ENCODE assay signal across 14 cellular contexts in the genomic region with DNA sequence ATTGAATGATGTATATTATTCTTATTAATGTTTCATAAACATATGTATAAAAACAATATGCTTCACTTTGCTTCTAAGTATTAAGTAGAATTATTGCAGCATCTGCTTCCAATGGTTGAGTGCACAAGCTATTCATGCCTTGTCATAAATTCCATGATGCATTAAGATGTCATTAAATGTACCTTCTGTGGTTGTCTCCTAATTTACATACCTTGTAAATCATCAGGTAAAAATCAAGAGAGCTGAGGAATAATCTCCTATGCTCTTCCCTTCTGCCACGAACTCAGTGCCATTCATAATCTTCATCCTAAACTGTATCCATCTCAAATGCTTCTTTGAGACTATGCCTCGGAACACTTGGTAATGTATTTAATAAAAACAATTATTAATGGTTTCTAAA.
DNase-seq lines count a peak whose midpoint lies in the region; ATAC-seq and TF ChIP-seq lines count a peak whose summit lies in the region.
"Had no signal": no experiment of that assay in that cellular context is flagged by ENCODE, and none has a peak within 500 bp of the region (broad histone marks: within the 10 kb centered on the region; RNA-seq: fewer than 3 reads in every experiment).

No MANE protein-coding gene starts in this region.

- no peaks in the 10 kb centered on the region for H3K27me3 ChIP-seq in foreskin keratinocyte

- DNase-seq in NCI-H82 (lab: John Stamatoyannopoulos, UW), result peak; percentile 72
- DNase-seq in NCI-H82 treated with DMSO at 0.1 percent for 48 hours (lab: John Stamatoyannopoulos, UW; ENCODE audit: unreplicated experiment), result no peak
- peak; percentile 70 for DNase-seq in NCI-H526 treated with DMSO at 0.1 percent for 48 hours (lab: John Stamatoyannopoulos, UW)
- DNase-seq in foreskin keratinocyte, result no peak
- no peak for DNase-seq in C1 segment of cervical spinal cord (lab: John Stamatoyannopoulos, UW)
- DNase-seq in mesothelial cell of epicardium (ENCODE audit: low spot score in 2 of 2, unreplicated experiment in 2 of 2), result no peak
- DNase-seq: CD4-positive, alpha-beta memory T cell; COR-L47; H7 had no signal

- H3K9me3 Mint-ChIP-seq in mesothelial cell of epicardium, result peaks cover 7% of the 10 kb centered on the region

- no peaks in the 10 kb centered on the region for H3K36me3 Mint-ChIP-seq in mesothelial cell of epicardium
- H3K36me3 Mint-ChIP-seq: CD4-positive, alpha-beta memory T cell had no signal

- ATAC-seq in foreskin keratinocyte (peak; percentile 30), GM19452 (IDR thresholded peaks at IDR 0.05; ENCODE audit: unreplicated experiment) (no peak)
- ATAC-seq: GM12878, GM23338 had no signal

- no peak overlapping the region for H3K4me3 Mint-ChIP-seq in mesothelial cell of epicardium
- H3K4me3 Mint-ChIP-seq: B cell; CD4-positive, alpha-beta memory T cell; GM23338 had no signal

- no peak for TF ChIP-seq CTCF in foreskin keratinocyte (conservative IDR thresholded peaks at IDR 0.05)
- no peak for TF ChIP-seq CTCF in mesothelial cell of epicardium (IDR thresholded peaks at IDR 0.05; ENCODE audit: unreplicated experiment)

- no peaks in the 10 kb centered on the region for H3K4me1 Mint-ChIP-seq in mesothelial cell of epicardium
- H3K4me1 Mint-ChIP-seq: B cell; CD4-positive, alpha-beta memory T cell; GM23338 had no signal

- H3K27me3 Mint-ChIP-seq in mesothelial cell of epicardium (ENCODE audit: low read depth), result no peaks in the 10 kb centered on the region
- H3K27me3 Mint-ChIP-seq: B cell; CD4-positive, alpha-beta memory T cell had no signal

- H3K27ac Mint-ChIP-seq in mesothelial cell of epicardium, result no peak overlapping the region
- H3K27ac Mint-ChIP-seq: B cell; CD4-positive, alpha-beta memory T cell; GM23338 had no signal

- H3K4me1 ChIP-seq in foreskin keratinocyte, result peaks cover 32% of the 10 kb centered on the region

- H3K27ac ChIP-seq in foreskin keratinocyte, result peak overlapping the region; percentile 3
- H3K27ac ChIP-seq: C4-2B had no signal

Comparison
In these comparisons a context has a peak if more than half of its experiments do, and no peak if none do; other contexts are left out.
1. DNase-seq: peak in NCI-H82 (single experiment) and NCI-H526 treated with DMSO at 0.1 percent for 48 hours (single experiment); none in NCI-H82 treated with DMSO at 0.1 percent for 48 hours (single experiment), foreskin keratinocyte (0 of 2), C1 segment of cervical spinal cord (0 of 14) and mesothelial cell of epicardium (0 of 2).